ENCODE assay signal across 26 cellular contexts in genomic region chr7:149457766-149458165, GRCh38. TPM values are rescaled to one million over a fixed set of nuclear protein-coding genes. Genes with fewer than 3 reads are reported as not detected.
DNase-seq lines count a peak whose midpoint lies in the region; ATAC-seq, FAIRE-seq and TF ChIP-seq lines count a peak whose summit lies in the region.
"Had no signal": no experiment of that assay in that cellular context is flagged by ENCODE, and none has a peak within 500 bp of the region (broad histone marks: within the 10 kb centered on the region; RNA-seq: fewer than 3 reads in every experiment).

No MANE protein-coding gene starts in this region.

- FAIRE-seq in D721Med (lab: Jason Lieb, UNC): no peak
- FAIRE-seq: colon had no signal

- TF ChIP-seq POLR2A in GM18505 (IDR thresholded peaks at IDR 0.05; ENCODE audit: borderline replicate concordance, extremely low read depth, insufficient read depth, insufficient read length): no peak

- peaks cover 17% of the 10 kb centered on the region for H3K4me1 Mint-ChIP-seq in T-helper 1 cell treated with Interleukin-12 subunit alpha and Interleukin-12 subunit beta and Interleukin-4 antibody, amounts not matched to agents 30 μg/mL and 1 μg/mL, for 36 hours (ENCODE audit: low read depth)
- H3K4me1 Mint-ChIP-seq in brain (peaks cover 18% of the 10 kb centered on the region), neural crest cell (peaks cover 18% of the 10 kb centered on the region)

- ATAC-seq in GM18505 (IDR thresholded peaks at IDR 0.05; ENCODE audit: unreplicated experiment): no peak
- no peak for ATAC-seq in GM21723 (IDR thresholded peaks at IDR 0.05; ENCODE audit: unreplicated experiment)
- ATAC-seq: gastrocnemius medialis; left colon; sciatic nerve; stimulated activated naive CD8-positive, alpha-beta T cell treated with anti-CD3 and anti-CD28 coated beads, Interleukin-15, amount 100 ng/mL, for 72 hours had no signal

- H3K27me3 Mint-ChIP-seq in T-helper 1 cell treated with Interleukin-12 subunit alpha and Interleukin-12 subunit beta and Interleukin-4 antibody, amounts not matched to agents 30 μg/mL and 1 μg/mL, for 36 hours (ENCODE audit: low read depth): peaks cover 8% of the 10 kb centered on the region
- H3K27me3 Mint-ChIP-seq in brain (peaks cover 3% of the 10 kb centered on the region), neural crest cell (ENCODE audit: low read depth) (peaks cover 11% of the 10 kb centered on the region)
- H3K27me3 Mint-ChIP-seq: activated CD4-positive, alpha-beta memory T cell treated with anti-CD3 and anti-CD28 coated beads for 36 hours had no signal

- peak overlapping the region; percentile 79 for H3K4me3 Mint-ChIP-seq in T-helper 1 cell treated with Interleukin-12 subunit alpha and Interleukin-12 subunit beta and Interleukin-4 antibody, amounts not matched to agents 30 μg/mL and 1 μg/mL, for 36 hours
- H3K4me3 Mint-ChIP-seq in brain (peak overlapping the region in 3 of 5 experiments; percentile 84 to 87 (median 85)), neural crest cell (peak overlapping the region; percentile 78)

- no peak for TF ChIP-seq CTCF in D721Med (IDR thresholded peaks at IDR 0.05; ENCODE audit: insufficient read depth, missing control alignments)
- no peak for TF ChIP-seq CTCF in brain (conservative IDR thresholded peaks at IDR 0.05)
- no peak for TF ChIP-seq CTCF in neural crest cell (conservative IDR thresholded peaks at IDR 0.05)

- no peaks in the 10 kb centered on the region for H3K9me3 Mint-ChIP-seq in T-helper 1 cell treated with Interleukin-12 subunit alpha and Interleukin-12 subunit beta and Interleukin-4 antibody, amounts not matched to agents 30 μg/mL and 1 μg/mL, for 36 hours
- H3K9me3 Mint-ChIP-seq in brain (peaks cover 0 to 4% (median 0%) of the 10 kb centered on the region in 5 experiments), neural crest cell (no peaks in the 10 kb centered on the region)
- H3K9me3 Mint-ChIP-seq: activated CD4-positive, alpha-beta memory T cell treated with anti-CD3 and anti-CD28 coated beads for 36 hours; stimulated activated naive CD8-positive, alpha-beta T cell treated with anti-CD3 and anti-CD28 coated beads, Interleukin-15, amount 100 ng/mL, for 72 hours had no signal

- no peak overlapping the region for H3K27ac Mint-ChIP-seq in T-helper 1 cell treated with Interleukin-12 subunit alpha and Interleukin-12 subunit beta and Interleukin-4 antibody, amounts not matched to agents 30 μg/mL and 1 μg/mL, for 36 hours
- H3K27ac Mint-ChIP-seq in brain: peak overlapping the region in 1 of 5 experiments; percentile 75
- no peak overlapping the region for H3K27ac Mint-ChIP-seq in neural crest cell (ENCODE audit: unreplicated experiment)
- H3K27ac Mint-ChIP-seq: activated CD4-positive, alpha-beta memory T cell treated with anti-CD3 and anti-CD28 coated beads for 36 hours had no signal

- H3K36me3 Mint-ChIP-seq in T-helper 1 cell treated with Interleukin-12 subunit alpha and Interleukin-12 subunit beta and Interleukin-4 antibody, amounts not matched to agents 30 μg/mL and 1 μg/mL, for 36 hours (ENCODE audit: low read depth): peaks cover 12% of the 10 kb centered on the region
- H3K36me3 Mint-ChIP-seq in brain (peaks cover 33% of the 10 kb centered on the region), neural crest cell (ENCODE audit: low read depth) (peaks cover 3% of the 10 kb centered on the region)

- DNase-seq in T-helper 1 cell (no peak), D721Med (ENCODE audit: insufficient read length, low spot score) (peak; percentile 48), neural crest cell (ENCODE audit: low read depth, low spot score) (no peak), midbrain (lab: John Stamatoyannopoulos, UW) (no peak)
- DNase-seq: 8988T; activated CD4-positive, alpha-beta memory T cell treated with anti-CD3 and anti-CD28 coated beads for 36 hours; activated CD8-positive, alpha-beta memory T cell treated with anti-CD3 and anti-CD28 coated beads, Interleukin-2, amount 50 U/mL, for 48 hours; activated gamma-delta T cell treated with Interleukin-2 at 50 U/mL for 16 hours; DMS79 treated with DMSO at 0.1 percent for 48 hours; gastrocnemius medialis; H7; left colon; mesenchymal stem cell; NCI-H1048; NCI-H187; NCI-H2171 treated with DMSO at 0.1 percent for 48 hours; NCI-H526 treated with DMSO at 0.1 percent for 48 hours; stimulated activated naive CD8-positive, alpha-beta T cell treated with anti-CD3 and anti-CD28 coated beads, Interleukin-15, amount 100 ng/mL, for 72 hours; T1000; tibial artery had no signal

RNA-seq across cellular contexts. Expression of gene ZNF777, which starts 3.1 kb away (rescaled TPM):
- polyA plus RNA-seq in brain (ENCODE audit: insufficient read depth, low read depth, low replicate concordance): 19.2 TPM
- 19.3 and 20.8 TPM in 2 replicates for total RNA-seq in neural crest cell

RNA-seq across cellular contexts. Expression of gene ZNF746, which starts 39.8 kb away (rescaled TPM):
- polyA plus RNA-seq in brain (ENCODE audit: insufficient read depth, low read depth, low replicate concordance): 12.5 TPM
- total RNA-seq in neural crest cell: 21.2 and 21.9 TPM in 2 replicates
